7 cellular contexts compared by ENCODE assay signal in genomic region chr17:57953703-57954420, GRCh38. TPM values are rescaled to one million over a fixed set of nuclear protein-coding genes. Genes with fewer than 3 reads are reported as not detected.
A peak's percentile ranks its signal among the peaks of the same experiment; 100 is the strongest.
DNase-seq lines count a peak whose midpoint lies in the region; ATAC-seq and TF ChIP-seq lines count a peak whose summit lies in the region.

No MANE protein-coding gene starts in this region.

- POLR2A ChIA-PET in IMR-90 (lab: Charles Lee; ENCODE audit: unreplicated experiment), result interaction anchor here (0.6 to 2.5 kb wide), 5 partner anchors 30 to 84 kb away, joined by 3 to 15 read pairs (median 3); partner anchors contain the start of gene SRSF1

- peak overlapping the region; percentile 87 for H3K4me2 ChIP-seq in IMR-90 (ENCODE audit: low read depth, low read length)

- intact Hi-C loops in IMR-90 (cut with micrococcal nuclease) (loop anchor here (2.0 kb wide), 1 partner anchor 79 kb away; no protein-coding TSS in a partner anchor), ascending aorta (cut with DNase I) (loop anchor here (2.0 kb wide), 2 partner anchors 33 kb away; no protein-coding TSS in a partner anchor)

- peak overlapping the region; percentile 84 for H2BK120ac ChIP-seq in IMR-90 (ENCODE audit: low read depth, low read length)

- H3K9me1 ChIP-seq in IMR-90 (ENCODE audit: insufficient read depth, low read length), result peaks cover 28% of the 10 kb centered on the region

- peaks cover 45 to 59% of the 10 kb centered on the region in 2 donors for H3K27me3 Mint-ChIP-seq in stimulated activated naive B cell treated with anti-CD40 and anti-IgM and Interleukin-4, amounts not matched to agents 10 μg/mL and 1 μg/mL and 100 μg/mL, for 72 hours

- H2AK5ac ChIP-seq in IMR-90 (ENCODE audit: low read depth, low read length), result peak overlapping the region; percentile 85

- H3K23ac ChIP-seq in IMR-90 (ENCODE audit: low read depth, low read length), result peak overlapping the region; percentile 92

- H3K27me3 ChIP-seq in IMR-90 (ENCODE audit: control insufficient read depth, insufficient read depth, low read length), result no peaks in the 10 kb centered on the region
- H3K27me3 ChIP-seq in ascending aorta, result no peaks in the 10 kb centered on the region
- H3K27me3 ChIP-seq in layer of hippocampus (ENCODE audit: control insufficient read depth, insufficient read depth, low read length), result no peaks in the 10 kb centered on the region

- H3K4ac ChIP-seq in IMR-90 (ENCODE audit: low read depth, low read length), result peak overlapping the region; percentile 92

- H3K27ac ChIP-seq in IMR-90 (ENCODE audit: insufficient read depth, low read length) (peak overlapping the region; percentile 79), ascending aorta (peak overlapping the region; percentile 97 to 98), layer of hippocampus (ENCODE audit: low read depth, low read length) (peak overlapping the region; percentile 97)

- peak overlapping the region; percentile 66 for H2AFZ ChIP-seq in IMR-90 (replicated peaks; ENCODE audit: low read length, poor library complexity)

- H3K14ac ChIP-seq in IMR-90 (replicated peaks; ENCODE audit: low read depth, low read length), result peak overlapping the region; percentile 96

- peak overlapping the region; percentile 27 for H3K27ac Mint-ChIP-seq in stimulated activated naive B cell treated with anti-CD40 and anti-IgM and Interleukin-4, amounts not matched to agents 10 μg/mL and 1 μg/mL and 100 μg/mL, for 72 hours

- dilution Hi-C loops in IMR-90 (cut with HindIII; ENCODE audit: low sequenced_read_pairs, unreplicated experiment), result no loop called here

- H3K18ac ChIP-seq in IMR-90 (ENCODE audit: low read depth, low read length), result peak overlapping the region; percentile 40

- H3K4me1 Mint-ChIP-seq in stimulated activated naive B cell treated with anti-CD40 and anti-IgM and Interleukin-4, amounts not matched to agents 10 μg/mL and 1 μg/mL and 100 μg/mL, for 72 hours, result peaks cover 35 to 55% of the 10 kb centered on the region in 2 donors

- TF ChIP-seq RAD21 in IMR-90 (IDR thresholded peaks at IDR 0.05; ENCODE audit: low read length), result no peak

- DNase-seq in IMR-90, result no peak
- DNase-seq in ascending aorta (ENCODE audit: low spot score in 2 of 2), result no peak
- no peak for DNase-seq in stimulated activated naive B cell treated with anti-CD40 and anti-IgM and Interleukin-4, amounts not matched to agents 10 μg/mL and 1 μg/mL and 100 μg/mL, for 72 hours
- no peak for DNase-seq in OCI-M1 (lab: John Stamatoyannopoulos, UW)
- no peak for DNase-seq in NCI-H146 (lab: John Stamatoyannopoulos, UW)

- TF ChIP-seq CTCF in IMR-90 (conservative IDR thresholded peaks at IDR 0.05; ENCODE audit: low read depth, low read length), result no peak
- TF ChIP-seq CTCF in ascending aorta (IDR thresholded peaks at IDR 0.05), result no peak

- H3K9ac ChIP-seq in IMR-90 (ENCODE audit: low read depth, low read length), result peak overlapping the region; percentile 66

- H3K36me3 ChIP-seq in IMR-90 (ENCODE audit: control insufficient read depth, insufficient read depth, low read length) (no peaks in the 10 kb centered on the region), ascending aorta (no peaks in the 10 kb centered on the region)

- H3K9me3 ChIP-seq in IMR-90 (ENCODE audit: control insufficient read depth, insufficient read depth, low read length) (no peaks in the 10 kb centered on the region), ascending aorta (no peaks in the 10 kb centered on the region)

- peak overlapping the region; percentile 33; the same call in 1 of the 2 replicates for H4K5ac ChIP-seq in IMR-90 (ENCODE audit: low read depth, low read length)

- in situ Hi-C loops in IMR-90 (cut with MboI; ENCODE audit: low sequenced_read_pairs), result no loop called here

- 67% methylated on average over 4 of the region's 14 CpGs; no CpG with 5 or more reads in 1 of the 2 experiments for WGBS in IMR-90 (ENCODE audit: extremely low coverage in 2 of 2, insufficient read length in 1 of 2), 2 experiments

- no peaks in the 10 kb centered on the region for H3K9me3 Mint-ChIP-seq in stimulated activated naive B cell treated with anti-CD40 and anti-IgM and Interleukin-4, amounts not matched to agents 10 μg/mL and 1 μg/mL and 100 μg/mL, for 72 hours

- H3K36me3 Mint-ChIP-seq in stimulated activated naive B cell treated with anti-CD40 and anti-IgM and Interleukin-4, amounts not matched to agents 10 μg/mL and 1 μg/mL and 100 μg/mL, for 72 hours, result no peaks in the 10 kb centered on the region

- peak overlapping the region; percentile 70 for H2AK9ac ChIP-seq in IMR-90 (replicated peaks; ENCODE audit: low read depth, low read length, poor library complexity)

- 0 out of 2 replicates have a peak, but pooled peaks cover 2% of the 10 kb centered on the region for H4K20me1 ChIP-seq in IMR-90 (ENCODE audit: insufficient read depth, low read length)

- H3K56ac ChIP-seq in IMR-90 (ENCODE audit: extremely low read depth, insufficient read depth, low read length), result peak overlapping the region; percentile 97

- BruUV-seq in IMR-90 (replicated peaks; lab: Mats Ljungman, UMichigan), result no TSS peak

- peak overlapping the region; percentile 54 to 62 for H3K4me3 Mint-ChIP-seq in stimulated activated naive B cell treated with anti-CD40 and anti-IgM and Interleukin-4, amounts not matched to agents 10 μg/mL and 1 μg/mL and 100 μg/mL, for 72 hours

- H4K91ac ChIP-seq in IMR-90 (ENCODE audit: insufficient read depth, low read depth, low read length), result peak overlapping the region; percentile 94

- TF ChIP-seq POLR2A in IMR-90 (IDR thresholded peaks at IDR 0.05; ENCODE audit: low read depth, low read length), result no peak

- H3K4me3 ChIP-seq in IMR-90 (ENCODE audit: insufficient read depth, low read depth, low read length) (peak overlapping the region; percentile 93), ascending aorta (peak overlapping the region; percentile 77 to 92)

- H3K4me1 ChIP-seq in IMR-90 (ENCODE audit: control insufficient read depth, insufficient read depth, low read length), result peaks cover 35% of the 10 kb centered on the region
- peaks cover 7 to 42% of the 10 kb centered on the region in 2 donors for H3K4me1 ChIP-seq in ascending aorta

- CTCF ChIA-PET in IMR-90 (lab: Yijun Ruan, JAX), result interaction anchor here (0.5 to 1.2 kb wide), 6 partner anchors 19 to 98 kb away, joined by 3 to 5 read pairs (median 4); no protein-coding TSS in a partner anchor

- peak overlapping the region; percentile 59 for H2BK5ac ChIP-seq in IMR-90 (ENCODE audit: low read depth, low read length, poor library complexity, severe bottlenecking)

- H3K79me1 ChIP-seq in IMR-90 (ENCODE audit: low read depth in 1 of 2, low read length in 2 of 2), result peaks cover 23 to 57% of the 10 kb centered on the region in 2 experiments

- peak overlapping the region; percentile 82 to 83 for H4K8ac ChIP-seq in IMR-90 (ENCODE audit: low read depth in 2 of 2, low read length in 2 of 2)

- H2BK20ac ChIP-seq in IMR-90 (ENCODE audit: low read depth, low read length), result peak overlapping the region; percentile 83

- ATAC-seq in IMR-90 (ENCODE audit: low read depth), result no peak
- ATAC-seq in stimulated activated naive B cell treated with anti-CD40 and anti-IgM and Interleukin-4, amounts not matched to agents 10 μg/mL and 1 μg/mL and 100 μg/mL, for 72 hours (replicated peaks), result no peak
- no peak for ATAC-seq in HG03280 (IDR thresholded peaks at IDR 0.05; ENCODE audit: unreplicated experiment)

- H2BK15ac ChIP-seq in IMR-90 (ENCODE audit: low read depth, low read length), result peak overlapping the region; percentile 86

TF ChIP-seq in IMR-90, 13 proteins besides CTCF, POLR2A, EP300 and RAD21 (continues in another document):
- TF ChIP-seq MAZ (IDR thresholded peaks at IDR 0.05; ENCODE audit: borderline replicate concordance, low read depth, low read length) (no peak), BHLHE40 (IDR thresholded peaks at IDR 0.05; ENCODE audit: low read depth, low read length) (no peak), MAFK (IDR thresholded peaks at IDR 0.05; ENCODE audit: low read depth, low read length) (no peak), SMC3 (IDR thresholded peaks at IDR 0.05; ENCODE audit: low read depth, low read length) (no peak), RCOR1 (IDR thresholded peaks at IDR 0.05; ENCODE audit: insufficient replicate concordance, low read length) (no peak), FOS (IDR thresholded peaks at IDR 0.05; ENCODE audit: low read depth, low read length) (no peak), NFE2L2 (IDR thresholded peaks at IDR 0.05; ENCODE audit: low read depth, low read length) (no peak), MXI1 (IDR thresholded peaks at IDR 0.05; ENCODE audit: borderline replicate concordance, low read depth, low read length) (no peak), CHD1 (IDR thresholded peaks at IDR 0.05; ENCODE audit: low read depth, low read length) (no peak), RFX5 (IDR thresholded peaks at IDR 0.05; ENCODE audit: low read depth, low read length) (no peak), CEBPB (IDR thresholded peaks at IDR 0.05; ENCODE audit: low read depth, low read length) (no peak), ELK1 (IDR thresholded peaks at IDR 0.05; ENCODE audit: borderline replicate concordance, low read depth, low read length) (no peak)

RNA-seq across cellular contexts. Expression of gene CUEDC1, which starts 1.4 kb away (rescaled TPM):
- 4.1 and 4.2 TPM in 2 replicates for total RNA-seq in IMR-90 (2012; rRNA removed)
- 21.2 and 22.6 TPM in 2 replicates for polyA plus RNA-seq in IMR-90 (2012; rRNA removed)
- 16.0 and 18.8 TPM in 2 replicates for polyA plus RNA-seq in IMR-90 (2012; cell fraction: cytosol; rRNA removed)
- polyA plus RNA-seq in IMR-90 (2012; cell fraction: nucleus; rRNA removed; ENCODE audit: low replicate concordance), result 69.3 and 81.4 TPM in 2 replicates
- total RNA-seq in ascending aorta, result 76.1 TPM

RNA-seq across cellular contexts. Expression of gene VEZF1, which starts 34.2 kb away (rescaled TPM):
- total RNA-seq in IMR-90 (2012; rRNA removed), result 40.3 and 42.1 TPM in 2 replicates
- polyA plus RNA-seq in IMR-90 (2012; rRNA removed), result 21.1 and 22.4 TPM in 2 replicates
- 7.6 and 9.8 TPM in 2 replicates for polyA plus RNA-seq in IMR-90 (2012; cell fraction: cytosol; rRNA removed)
- polyA plus RNA-seq in IMR-90 (2012; cell fraction: nucleus; rRNA removed; ENCODE audit: low replicate concordance), result 11.5 and 37.6 TPM in 2 replicates
- 47.4 TPM for total RNA-seq in ascending aorta

RNA-seq across cellular contexts. Expression of gene SRSF1, which starts 53.2 kb away (rescaled TPM):
- total RNA-seq in IMR-90 (2012; rRNA removed) (357 and 513 TPM in 2 replicates), ascending aorta (89.4 TPM)
- polyA plus RNA-seq in IMR-90 (2012; rRNA removed), result 155 and 190 TPM in 2 replicates
- polyA plus RNA-seq in IMR-90 (2012; cell fraction: cytosol; rRNA removed), result 73.2 and 182 TPM in 2 replicates
- polyA plus RNA-seq in IMR-90 (2012; cell fraction: nucleus; rRNA removed; ENCODE audit: low replicate concordance), result 328 and 661 TPM in 2 replicates

Comparison
In these comparisons a context has a peak if more than half of its experiments do, and no peak if none do; other contexts are left out.
1. RNA of gene CUEDC1, which starts 1.4 kb away (total RNA-seq): 76.1 TPM in ascending aorta (single experiment); 4.1 to 4.2 TPM in IMR-90; every median in the first group is over 10 times any median in the second.
2. Peak in every context shown above with its lines, with median percentiles within 50 percentile points of each other: H3K27ac ChIP-seq.